Comparison of ENCODE assay signal across 8 cellular contexts in the genomic region with DNA sequence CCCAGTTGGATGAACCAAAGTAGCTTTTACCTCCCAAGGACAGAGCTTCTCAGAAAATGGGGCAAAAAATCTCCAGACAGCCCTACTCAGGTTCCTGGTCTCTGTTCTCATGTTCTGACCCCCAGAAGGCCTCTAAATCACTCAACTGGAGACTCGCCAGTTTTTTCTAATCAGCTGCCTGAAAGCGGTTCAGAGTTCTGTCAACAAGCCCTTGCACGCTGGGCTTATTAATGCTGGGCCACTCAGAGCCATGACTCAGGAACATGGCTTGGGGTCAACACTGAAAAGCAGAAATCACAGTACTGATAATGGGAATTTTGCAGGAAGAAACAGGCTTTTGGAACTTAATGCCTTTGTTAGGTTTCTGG. TPM values are rescaled to one million over a fixed set of nuclear protein-coding genes. Genes with fewer than 3 reads are reported as not detected.
A peak's percentile ranks its signal among the peaks of the same experiment; 100 is the strongest.
DNase-seq lines count a peak whose midpoint lies in the region; ATAC-seq and TF ChIP-seq lines count a peak whose summit lies in the region.

No MANE protein-coding gene starts in this region.

- no peak for TF ChIP-seq CTCF in esophagus squamous epithelium (IDR thresholded peaks at IDR 0.05)

- no peak overlapping the region for H3K4me3 ChIP-seq in esophagus squamous epithelium

- H3K9me3 ChIP-seq in esophagus squamous epithelium = no peaks in the 10 kb centered on the region

- no peaks in the 10 kb centered on the region for H3K27me3 ChIP-seq in esophagus squamous epithelium

- peak overlapping the region; percentile 60 to 87 (median 79) for H3K27ac ChIP-seq in esophagus squamous epithelium

- ATAC-seq in GM19023 (IDR thresholded peaks at IDR 0.05; ENCODE audit: unreplicated experiment) (peak; percentile 21), GM21529 (IDR thresholded peaks at IDR 0.05; ENCODE audit: unreplicated experiment) (no peak), GM18867 (IDR thresholded peaks at IDR 0.05; ENCODE audit: unreplicated experiment) (no peak)

- DNase-seq in NCI-H345 treated with DMSO at 0.1 percent for 48 hours (lab: John Stamatoyannopoulos, UW; ENCODE audit: unreplicated experiment) (peak; percentile 12), esophagus squamous epithelium (lab: John Stamatoyannopoulos, UW) (no peak), pons (ENCODE audit: low spot score) (peak; percentile 22), germinal center (ENCODE audit: low spot score) (no peak), GOT3 (lab: John Stamatoyannopoulos, UW) (no peak)

- H3K36me3 ChIP-seq in esophagus squamous epithelium = peaks cover 0 to 71% (median 0%) of the 10 kb centered on the region in 3 donors

- H3K4me1 ChIP-seq in esophagus squamous epithelium = peaks cover 9 to 31% (median 20%) of the 10 kb centered on the region in 3 donors

- intact Hi-C loops in esophagus squamous epithelium (cut with DNase I) = loop anchor here (5.0 kb wide), 1 partner anchor 240 kb away; no protein-coding TSS in a partner anchor

- WGBS in esophagus squamous epithelium, 2 donors = 11 to 15% methylated on average over 3 of the region's 3 CpGs

- no peak for TF ChIP-seq POLR2A in esophagus squamous epithelium (IDR thresholded peaks at IDR 0.05)

RNA-seq across cellular contexts. Expression of a gene that starts 15.3 kb away (rescaled TPM):
- 10 to 100 TPM in 2 of 4 donors, 1 to 10 TPM in 1, under 1 TPM in 1; 0.44 to 55.7 (median 31.6) TPM for total RNA-seq in esophagus squamous epithelium

Comparison
In these comparisons a context has a peak if more than half of its experiments do, and no peak if none do; other contexts are left out.
1. DNase-seq: peak in NCI-H345 treated with DMSO at 0.1 percent for 48 hours (single experiment) and pons (single experiment); none in esophagus squamous epithelium (single experiment), germinal center (single experiment) and GOT3 (single experiment).